9 cellular contexts compared by ENCODE assay signal in genomic region chrX:101550825-101551767, GRCh38. TPM values are rescaled to one million over a fixed set of nuclear protein-coding genes. Genes with fewer than 3 reads are reported as not detected.
DNase-seq lines count a peak whose midpoint lies in the region; ATAC-seq and TF ChIP-seq lines count a peak whose summit lies in the region.
"Had no signal": no experiment of that assay in that cellular context is flagged by ENCODE, and none has a peak within 500 bp of the region (broad histone marks: within the 10 kb centered on the region; RNA-seq: fewer than 3 reads in every experiment).

No MANE protein-coding gene starts in this region.

- peak; percentile 18 for DNase-seq in CD1c-positive myeloid dendritic cell (ENCODE audit: extremely low spot score)
- peak; percentile 22 for DNase-seq in HuH-7.5 (ENCODE audit: low spot score)
- peak; percentile 68 for DNase-seq in astrocyte of the hippocampus (ENCODE audit: low read depth, low spot score)
- peak; percentile 64 for DNase-seq in hepatocyte (ENCODE audit: low spot score)
- DNase-seq in progenitor cell of endocrine pancreas (ENCODE audit: low spot score, unreplicated experiment), result no peak
- no peak for DNase-seq in germinal center (ENCODE audit: low spot score)

- no peaks in the 10 kb centered on the region for H3K79me2 ChIP-seq in hepatocyte

- WGBS in hepatocyte (ENCODE audit: low lambda C conversion rate, missing lambda C conversion rate), result 54% methylated on average over 27 of the region's 34 CpGs

- H3K4me1 Mint-ChIP-seq in progenitor cell of endocrine pancreas (ENCODE audit: low read depth), result peaks cover 4% of the 10 kb centered on the region

- peak overlapping the region; percentile 86 for H3K4me3 Mint-ChIP-seq in progenitor cell of endocrine pancreas (ENCODE audit: low read depth)

- H3K4me1 ChIP-seq in hepatocyte (ENCODE audit: insufficient read depth), result peaks cover 6% of the 10 kb centered on the region

- ATAC-seq in GM21447 (IDR thresholded peaks at IDR 0.05; ENCODE audit: unreplicated experiment) (no peak), GM21526 (IDR thresholded peaks at IDR 0.05; ENCODE audit: low FRiP score, unreplicated experiment) (no peak)

- peak overlapping the region; percentile 74 for H3K4me2 ChIP-seq in hepatocyte

- no peaks in the 10 kb centered on the region for H3K9me2 ChIP-seq in hepatocyte (replicated peaks; ENCODE audit: insufficient read depth)

- H3K9me3 Mint-ChIP-seq in progenitor cell of endocrine pancreas (ENCODE audit: low read depth), result peaks cover 15% of the 10 kb centered on the region

- H3K4me3 ChIP-seq in hepatocyte, result peak overlapping the region; percentile 31

- H3K27me3 ChIP-seq in hepatocyte, result no peaks in the 10 kb centered on the region

- no peaks in the 10 kb centered on the region for H4K20me1 ChIP-seq in hepatocyte (ENCODE audit: insufficient read depth, poor library complexity, severe bottlenecking)

- no peaks in the 10 kb centered on the region for H3K36me3 ChIP-seq in hepatocyte (replicated peaks; ENCODE audit: insufficient read depth, low read depth)

- peak overlapping the region; percentile 96 for H3K27ac ChIP-seq in hepatocyte
- H3K27ac ChIP-seq: HL-60 had no signal

- TF ChIP-seq CTCF in hepatocyte (IDR thresholded peaks at IDR 0.05; ENCODE audit: poor library complexity) (no peak), progenitor cell of endocrine pancreas (IDR thresholded peaks at IDR 0.05; ENCODE audit: unreplicated experiment) (no peak)

- no peaks in the 10 kb centered on the region for H3K9me3 ChIP-seq in hepatocyte (ENCODE audit: low read depth)

- peak overlapping the region; percentile 96 for H3K27ac Mint-ChIP-seq in progenitor cell of endocrine pancreas

- H3K36me3 Mint-ChIP-seq in progenitor cell of endocrine pancreas (ENCODE audit: insufficient read depth), result peaks cover 7% of the 10 kb centered on the region

- peak overlapping the region; percentile 50 for H2AFZ ChIP-seq in hepatocyte

- H3K27me3 Mint-ChIP-seq in progenitor cell of endocrine pancreas, result no peaks in the 10 kb centered on the region

RNA-seq across cellular contexts. Expression of gene ARMCX1, which starts 0.7 kb away (rescaled TPM):
- total RNA-seq in hepatocyte, result 53.1 and 62.4 TPM in 2 replicates
- 35.2 and 41.5 TPM in 2 replicates for polyA plus RNA-seq in hepatocyte
- 29.6 and 31.6 TPM in 2 replicates for total RNA-seq in progenitor cell of endocrine pancreas

Comparison
In these comparisons a context has a peak if more than half of its experiments do, and no peak if none do; other contexts are left out.
1. DNase-seq: peak in CD1c-positive myeloid dendritic cell (single experiment), HuH-7.5 (single experiment), astrocyte of the hippocampus (single experiment) and hepatocyte (single experiment); none in progenitor cell of endocrine pancreas (single experiment) and germinal center (single experiment).